Comparison of ENCODE assay signal across 13 cellular contexts in genomic region chr3:60079076-60079475, GRCh38.
DNase-seq lines count a peak whose midpoint lies in the region; ATAC-seq and TF ChIP-seq lines count a peak whose summit lies in the region.
"Had no signal": no experiment of that assay in that cellular context is flagged by ENCODE, and none has a peak within 500 bp of the region (broad histone marks: within the 10 kb centered on the region; RNA-seq: fewer than 3 reads in every experiment).

No MANE protein-coding gene starts in this region.

- no peaks in the 10 kb centered on the region for H3K27me3 Mint-ChIP-seq in H9 (ENCODE audit: low read depth)
- no peaks in the 10 kb centered on the region for H3K27me3 Mint-ChIP-seq in activated naive CD8-positive, alpha-beta T cell treated with anti-CD3 and anti-CD28 coated beads for 36 hours
- H3K27me3 Mint-ChIP-seq: stimulated activated memory B cell treated with anti-CD40 and anti-IgM and Interleukin-4, amounts not matched to agents 10 μg/mL and 1 μg/mL and 100 μg/mL, for 72 hours had no signal

- no peak overlapping the region for H3K23ac ChIP-seq in H9 (ENCODE audit: insufficient read length, low read depth, low read length)

- H3K4me3 ChIP-seq in right atrium auricular region (no peak overlapping the region), heart right ventricle (no peak overlapping the region)

- H3K27ac ChIP-seq in H9 (ENCODE audit: insufficient read length, low read depth, low read length) (no peak overlapping the region), right atrium auricular region (no peak overlapping the region), heart right ventricle (no peak overlapping the region)

- H3K56ac ChIP-seq in H9 (ENCODE audit: insufficient read length, low read depth, low read length), result no peak overlapping the region

- no peaks in the 10 kb centered on the region for H4K20me1 ChIP-seq in H9 (ENCODE audit: control insufficient read depth, insufficient read depth, insufficient read length)

- H2BK15ac ChIP-seq in H9 (ENCODE audit: low read depth, low read length), result no peak overlapping the region

- H3K18ac ChIP-seq in H9 (ENCODE audit: insufficient read length, low read depth, low read length), result no peak overlapping the region

- 0 out of 2 replicates have a peak, but pooled peaks cover 2% of the 10 kb centered on the region for H3K4me1 ChIP-seq in H9 (ENCODE audit: insufficient read depth, low read length)
- peaks cover 0 to 3% of the 10 kb centered on the region in 2 donors for H3K4me1 ChIP-seq in right atrium auricular region
- peaks cover 0 to 7% (median 0%) of the 10 kb centered on the region in 9 donors for H3K4me1 ChIP-seq in heart right ventricle
- H3K4me1 ChIP-seq: Caco-2 had no signal

- H2BK20ac ChIP-seq in H9 (ENCODE audit: low read depth, low read length, poor library complexity, severe bottlenecking), result no peak overlapping the region

- no peaks in the 10 kb centered on the region for H3K9me3 ChIP-seq in H9 (ENCODE audit: control insufficient read depth, low read depth, low read length)
- H3K9me3 ChIP-seq in right atrium auricular region, result peaks cover 0 to 11% of the 10 kb centered on the region in 2 donors
- peaks cover 0 to 22% (median 6%) of the 10 kb centered on the region in 11 donors for H3K9me3 ChIP-seq in heart right ventricle
- H3K9me3 ChIP-seq: Caco-2 had no signal

- H3K27ac Mint-ChIP-seq in H9, result peak overlapping the region in 2 of 3 experiments; percentile 19 to 56; a peak in 2 of 7 replicates
- H3K27ac Mint-ChIP-seq in activated naive CD8-positive, alpha-beta T cell treated with anti-CD3 and anti-CD28 coated beads for 36 hours, result peak overlapping the region; percentile 71
- H3K27ac Mint-ChIP-seq: stimulated activated memory B cell treated with anti-CD40 and anti-IgM and Interleukin-4, amounts not matched to agents 10 μg/mL and 1 μg/mL and 100 μg/mL, for 72 hours had no signal

- H3K36me3 Mint-ChIP-seq in H9 (ENCODE audit: insufficient read depth in 1 of 3, low read depth in 3 of 3), result peaks cover 0 to 1% (median 0%) of the 10 kb centered on the region in 3 experiments; a peak in 1 of 7 replicates
- peaks cover 15% of the 10 kb centered on the region for H3K36me3 Mint-ChIP-seq in activated naive CD8-positive, alpha-beta T cell treated with anti-CD3 and anti-CD28 coated beads for 36 hours
- H3K36me3 Mint-ChIP-seq: stimulated activated memory B cell treated with anti-CD40 and anti-IgM and Interleukin-4, amounts not matched to agents 10 μg/mL and 1 μg/mL and 100 μg/mL, for 72 hours had no signal

- no peak overlapping the region for H3T11ph ChIP-seq in H9 (ENCODE audit: low read length)

- no peak overlapping the region for H4K8ac ChIP-seq in H9 (replicated peaks; ENCODE audit: insufficient read length, low read depth, low read length)

- TF ChIP-seq CTCF in H9 (conservative IDR thresholded peaks at IDR 0.05) (0 out of 3 replicates have a peak, but pooled peaks have one; percentile 26), right atrium auricular region (IDR thresholded peaks at IDR 0.05) (no peak), heart right ventricle (IDR thresholded peaks at IDR 0.05) (no peak)

- H3K27me3 ChIP-seq in H9 (ENCODE audit: insufficient read depth, low read length) (no peaks in the 10 kb centered on the region), right atrium auricular region (no peaks in the 10 kb centered on the region), heart right ventricle (no peaks in the 10 kb centered on the region)

- no peak overlapping the region for H2BK120ac ChIP-seq in H9 (ENCODE audit: low read depth, low read length, poor library complexity, severe bottlenecking)

- H3K79me1 ChIP-seq in H9 (ENCODE audit: insufficient read depth, low read depth, low read length, poor library complexity, severe bottlenecking), result no peaks in the 10 kb centered on the region

- WGBS in H9 (ENCODE audit: extremely low coverage, insufficient read length, low lambda C conversion rate), result no CpG with 5 or more reads among the region's 5 CpGs
- 59 to 64% methylated on average over 5 of the region's 5 CpGs for WGBS in heart right ventricle, 2 donors

- ATAC-seq in heart right ventricle, result no peak
- ATAC-seq: stimulated activated memory B cell treated with anti-CD40 and anti-IgM and Interleukin-4, amounts not matched to agents 10 μg/mL and 1 μg/mL and 100 μg/mL, for 72 hours had no signal

- DNase-seq in H9 (peak; percentile 36), NCI-H524 treated with DMSO at 0.1 percent for 48 hours (lab: John Stamatoyannopoulos, UW) (no peak), right atrium auricular region (ENCODE audit: low spot score) (no peak), heart right ventricle (no peak), retina (no peak)
- peak; percentile 51 to 53 for DNase-seq in activated CD4-positive, alpha-beta T cell treated with anti-CD3 and anti-CD28 coated beads for 4 hours
- DNase-seq in activated naive CD8-positive, alpha-beta T cell treated with anti-CD3 and anti-CD28 coated beads for 36 hours, result peak; percentile 15
- DNase-seq in stimulated activated CD4-positive, alpha-beta T cell treated with anti-CD3 and anti-CD28 coated beads, Interleukin-4, amount 100 ng/mL, for 24 hours, result peak; percentile 70
- DNase-seq: activated CD8-positive, alpha-beta memory T cell treated with anti-CD3 and anti-CD28 coated beads, Interleukin-2, amount 50 U/mL, for 48 hours; Caco-2; NCI-H1105; NCI-H526 treated with DMSO at 0.1 percent for 48 hours had no signal

- peaks cover 8 to 11% of the 10 kb centered on the region in 2 experiments for H3K4me1 Mint-ChIP-seq in H9
- H3K4me1 Mint-ChIP-seq in activated naive CD8-positive, alpha-beta T cell treated with anti-CD3 and anti-CD28 coated beads for 36 hours, result peaks cover 59% of the 10 kb centered on the region

- intact Hi-C loops in heart right ventricle (cut with DNase I), result no loop called here

- H2AFZ ChIP-seq in H9 (ENCODE audit: low read length), result no peak overlapping the region

- H3K14ac ChIP-seq in H9 (ENCODE audit: insufficient read depth, low read length), result no peak overlapping the region

- H4K91ac ChIP-seq in H9 (ENCODE audit: insufficient read length, low read depth, low read length), result no peak overlapping the region

- no peaks in the 10 kb centered on the region for H3K79me2 ChIP-seq in H9 (ENCODE audit: insufficient read depth, low read length)

- no peak overlapping the region for H3K4ac ChIP-seq in H9 (ENCODE audit: low read depth, low read length)

- H2BK12ac ChIP-seq in H9 (ENCODE audit: insufficient read length, low read depth, low read length), result no peak overlapping the region

- no peak overlapping the region for H3K9ac ChIP-seq in H9 (ENCODE audit: extremely low read depth, insufficient read length, low read length)

- no peak overlapping the region for H4K5ac ChIP-seq in H9 (ENCODE audit: insufficient read length, low read depth, low read length)

- no peak overlapping the region for H2BK5ac ChIP-seq in H9 (ENCODE audit: insufficient read length, low read length)

- H3K4me2 ChIP-seq in H9 (ENCODE audit: insufficient read depth, insufficient read length, low read length), result no peak overlapping the region

- no peak overlapping the region for H2AK5ac ChIP-seq in H9 (ENCODE audit: insufficient read length, low read length)

- no peaks in the 10 kb centered on the region for H3K36me3 ChIP-seq in right atrium auricular region
- no peaks in the 10 kb centered on the region for H3K36me3 ChIP-seq in heart right ventricle

- H3K23me2 ChIP-seq in H9 (ENCODE audit: insufficient read length, low read depth, low read length, poor library complexity, severe bottlenecking), result no peaks in the 10 kb centered on the region

- H3K9me3 Mint-ChIP-seq in H9, result peaks cover 0 to 4% of the 10 kb centered on the region in 2 experiments; a peak in 1 of 5 replicates
- H3K9me3 Mint-ChIP-seq in activated naive CD8-positive, alpha-beta T cell treated with anti-CD3 and anti-CD28 coated beads for 36 hours, result peaks cover 11% of the 10 kb centered on the region
- H3K9me3 Mint-ChIP-seq: stimulated activated memory B cell treated with anti-CD40 and anti-IgM and Interleukin-4, amounts not matched to agents 10 μg/mL and 1 μg/mL and 100 μg/mL, for 72 hours had no signal

- no peak overlapping the region for H3K4me3 Mint-ChIP-seq in H9
- no peak overlapping the region for H3K4me3 Mint-ChIP-seq in activated naive CD8-positive, alpha-beta T cell treated with anti-CD3 and anti-CD28 coated beads for 36 hours
- H3K4me3 Mint-ChIP-seq: stimulated activated memory B cell treated with anti-CD40 and anti-IgM and Interleukin-4, amounts not matched to agents 10 μg/mL and 1 μg/mL and 100 μg/mL, for 72 hours had no signal

Comparison
In these comparisons a context has a peak if more than half of its experiments do, and no peak if none do; other contexts are left out.
1. DNase-seq: peak in H9 (single experiment), activated CD4-positive, alpha-beta T cell treated with anti-CD3 and anti-CD28 coated beads for 4 hours (2 of 2), activated naive CD8-positive, alpha-beta T cell treated with anti-CD3 and anti-CD28 coated beads for 36 hours (single experiment) and stimulated activated CD4-positive, alpha-beta T cell treated with anti-CD3 and anti-CD28 coated beads, Interleukin-4, amount 100 ng/mL, for 24 hours (single experiment); none in NCI-H524 treated with DMSO at 0.1 percent for 48 hours (single experiment), right atrium auricular region (single experiment), heart right ventricle (0 of 2) and retina (single experiment).